14 cellular contexts compared by ENCODE assay signal in genomic region chr10:88670497-88670896, GRCh38.
DNase-seq lines count a peak whose midpoint lies in the region; ATAC-seq lines count a peak whose summit lies in the region.
"Had no signal": no experiment of that assay in that cellular context is flagged by ENCODE, and none has a peak within 500 bp of the region (broad histone marks: within the 10 kb centered on the region; RNA-seq: fewer than 3 reads in every experiment).

No MANE protein-coding gene starts in this region.

- H3K9me3 Mint-ChIP-seq in activated naive CD8-positive, alpha-beta T cell (ENCODE audit: low read depth): no peaks in the 10 kb centered on the region
- no peaks in the 10 kb centered on the region for H3K9me3 Mint-ChIP-seq in stimulated activated naive CD8-positive, alpha-beta T cell treated with anti-CD3 and anti-CD28 coated beads, Interleukin-15, amount 100 ng/mL, for 72 hours
- H3K9me3 Mint-ChIP-seq: dendritic cell treated with granulocyte-macrophage colony-stimulating factor and Interleukin-4, amounts not matched to agents 40 ng/mL and 50 ng/mL, for 4 days; mesothelial cell of epicardium had no signal

- no peaks in the 10 kb centered on the region for H3K36me3 Mint-ChIP-seq in activated naive CD8-positive, alpha-beta T cell
- H3K36me3 Mint-ChIP-seq: mesothelial cell of epicardium had no signal

- ATAC-seq in HG02588 (IDR thresholded peaks at IDR 0.05; ENCODE audit: unreplicated experiment): peak; percentile 70
- peak; percentile 97 for ATAC-seq in stimulated activated naive CD8-positive, alpha-beta T cell treated with anti-CD3 and anti-CD28 coated beads, Interleukin-15, amount 100 ng/mL, for 72 hours
- ATAC-seq: heart right ventricle had no signal

- H3K27me3 Mint-ChIP-seq in activated naive CD8-positive, alpha-beta T cell: no peaks in the 10 kb centered on the region
- H3K27me3 Mint-ChIP-seq in stimulated activated naive CD8-positive, alpha-beta T cell treated with anti-CD3 and anti-CD28 coated beads, Interleukin-15, amount 100 ng/mL, for 72 hours: peaks cover 7% of the 10 kb centered on the region

- H3K27ac Mint-ChIP-seq in activated naive CD8-positive, alpha-beta T cell: peak overlapping the region; percentile 1
- peak overlapping the region in 1 of 2 donors; percentile 42 for H3K27ac Mint-ChIP-seq in stimulated activated naive CD8-positive, alpha-beta T cell treated with anti-CD3 and anti-CD28 coated beads, Interleukin-15, amount 100 ng/mL, for 72 hours
- H3K27ac Mint-ChIP-seq: dendritic cell treated with granulocyte-macrophage colony-stimulating factor and Interleukin-4, amounts not matched to agents 40 ng/mL and 50 ng/mL, for 4 days; mesothelial cell of epicardium had no signal

- no peak overlapping the region for H3K4me3 Mint-ChIP-seq in activated naive CD8-positive, alpha-beta T cell
- H3K4me3 Mint-ChIP-seq in stimulated activated naive CD8-positive, alpha-beta T cell treated with anti-CD3 and anti-CD28 coated beads, Interleukin-15, amount 100 ng/mL, for 72 hours: peak overlapping the region; percentile 58 to 64
- H3K4me3 Mint-ChIP-seq: dendritic cell treated with granulocyte-macrophage colony-stimulating factor and Interleukin-4, amounts not matched to agents 40 ng/mL and 50 ng/mL, for 4 days; mesothelial cell of epicardium had no signal

- peaks cover 10% of the 10 kb centered on the region for H3K4me1 Mint-ChIP-seq in activated naive CD8-positive, alpha-beta T cell (ENCODE audit: low read depth)
- peaks cover 20% of the 10 kb centered on the region for H3K4me1 Mint-ChIP-seq in stimulated activated naive CD8-positive, alpha-beta T cell treated with anti-CD3 and anti-CD28 coated beads, Interleukin-15, amount 100 ng/mL, for 72 hours
- H3K4me1 Mint-ChIP-seq: mesothelial cell of epicardium had no signal

- DNase-seq in stimulated activated CD4-positive, alpha-beta T cell treated with anti-CD3 and anti-CD28 coated beads, Interleukin-12 subunit alpha, Interleukin-12 subunit beta, amount 100 ng/mL, for 24 hours (ENCODE audit: low read depth in 2 of 2): peak; percentile 1
- DNase-seq in stimulated activated CD4-positive, alpha-beta T cell treated with anti-CD3 and anti-CD28 coated beads, Interleukin-4, amount 100 ng/mL, for 1 hour: no peak
- DNase-seq in stimulated activated naive CD8-positive, alpha-beta T cell treated with anti-CD3 and anti-CD28 coated beads, Interleukin-15, amount 100 ng/mL, for 72 hours: peak; percentile 9 to 23
- DNase-seq in NCI-H524 treated with DMSO at 0.1 percent for 48 hours (lab: John Stamatoyannopoulos, UW): no peak
- no peak for DNase-seq in HPDE6-E6E7 (ENCODE audit: extremely low spot score)
- DNase-seq in NCI-H2029 treated with DMSO at 0.1 percent for 48 hours (lab: John Stamatoyannopoulos, UW): no peak
- DNase-seq: heart right ventricle, NCI-H146, sigmoid colon, SK-N-SH had no signal

Comparison
In these comparisons a context has a peak if more than half of its experiments do, and no peak if none do; other contexts are left out.
1. DNase-seq: peak in stimulated activated CD4-positive, alpha-beta T cell treated with anti-CD3 and anti-CD28 coated beads, Interleukin-12 subunit alpha, Interleukin-12 subunit beta, amount 100 ng/mL, for 24 hours (2 of 2) and stimulated activated naive CD8-positive, alpha-beta T cell treated with anti-CD3 and anti-CD28 coated beads, Interleukin-15, amount 100 ng/mL, for 72 hours (2 of 2); none in stimulated activated CD4-positive, alpha-beta T cell treated with anti-CD3 and anti-CD28 coated beads, Interleukin-4, amount 100 ng/mL, for 1 hour (single experiment), NCI-H524 treated with DMSO at 0.1 percent for 48 hours (single experiment), HPDE6-E6E7 (single experiment) and NCI-H2029 treated with DMSO at 0.1 percent for 48 hours (single experiment).